In the genomic region with DNA sequence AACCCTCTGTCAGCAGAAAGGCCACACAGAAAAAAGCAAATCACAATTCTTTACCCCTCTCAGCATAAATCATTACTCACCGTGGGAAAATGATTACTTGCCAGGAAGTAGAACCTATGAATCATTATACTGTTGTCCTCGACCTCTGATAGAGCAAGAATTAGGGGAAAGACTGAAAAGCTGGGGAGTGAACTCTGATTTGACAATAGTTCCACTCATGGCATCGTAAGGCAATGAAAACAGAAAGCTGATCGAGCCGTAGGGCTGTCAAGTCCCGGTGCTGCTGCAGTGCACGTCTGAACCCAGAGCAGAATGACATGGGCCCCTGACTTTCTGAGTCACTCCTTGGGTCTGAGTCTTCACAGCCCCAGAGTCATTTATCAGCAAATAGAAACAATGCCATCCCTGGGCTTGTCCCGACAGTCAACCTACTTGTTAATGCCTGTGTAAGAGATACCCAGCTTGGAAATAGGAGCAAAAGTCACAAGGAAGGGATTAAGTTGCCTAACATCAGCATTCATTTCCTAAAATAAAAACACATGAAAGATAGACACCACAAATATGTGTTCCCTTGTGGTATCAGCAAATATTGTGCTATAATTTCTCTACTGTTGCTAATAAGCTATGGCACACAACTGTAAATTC, we compare ENCODE assay signal across 8 cellular contexts.
DNase-seq lines count a peak whose midpoint lies in the region; ATAC-seq and TF ChIP-seq lines count a peak whose summit lies in the region.

No MANE protein-coding gene starts in this region.

- H3K4me1 Mint-ChIP-seq in CD8-positive, alpha-beta memory T cell: peaks cover 22 to 35% (median 34%) of the 10 kb centered on the region in 3 donors

- no peaks in the 10 kb centered on the region for H3K36me3 ChIP-seq in CD8-positive, alpha-beta memory T cell (ENCODE audit: insufficient read depth, low read length)

- no peaks in the 10 kb centered on the region for H3K4me1 ChIP-seq in CD8-positive, alpha-beta memory T cell (ENCODE audit: insufficient read depth, low read length)

- TF ChIP-seq CTCF in fibroblast of villous mesenchyme (IDR thresholded peaks at IDR 0.05; ENCODE audit: insufficient read depth, low read depth, low read length): no peak

- H3K9me3 Mint-ChIP-seq in CD8-positive, alpha-beta memory T cell: no peaks in the 10 kb centered on the region

- peak overlapping the region in 5 of 8 donors; percentile 39 to 82 (median 67) for H3K27ac Mint-ChIP-seq in CD8-positive, alpha-beta memory T cell

- H3K27ac ChIP-seq in CD8-positive, alpha-beta memory T cell (ENCODE audit: low read depth, low read length): no peak overlapping the region

- no peaks in the 10 kb centered on the region for H3K36me3 Mint-ChIP-seq in CD8-positive, alpha-beta memory T cell

- H3K27me3 Mint-ChIP-seq in CD8-positive, alpha-beta memory T cell: peaks cover 0 to 2% of the 10 kb centered on the region in 2 donors

- CTCF ChIA-PET in CD8-positive, alpha-beta memory T cell (lab: Charles Lee): no interaction called here

- no peaks in the 10 kb centered on the region for H3K27me3 ChIP-seq in CD8-positive, alpha-beta memory T cell (ENCODE audit: insufficient read depth, low read length, poor library complexity, severe bottlenecking)

- peak; percentile 40 for ATAC-seq in GM19463 (IDR thresholded peaks at IDR 0.05; ENCODE audit: unreplicated experiment)
- peak; percentile 25 for ATAC-seq in HG03469 (IDR thresholded peaks at IDR 0.05; ENCODE audit: unreplicated experiment)

- POLR2A ChIA-PET in CD8-positive, alpha-beta memory T cell (lab: Charles Lee): no interaction called here

- DNase-seq in CD8-positive, alpha-beta memory T cell: no peak
- DNase-seq in activated CD4-positive, alpha-beta T cell treated with anti-CD3 and anti-CD28 coated beads for 4 hours: peak; percentile 4 to 19
- peak; percentile 84 for DNase-seq in fibroblast of villous mesenchyme (ENCODE audit: low read depth)
- DNase-seq in renal cortical epithelial cell (ENCODE audit: low read depth): peak; percentile 97
- DNase-seq in NCI-H2081 treated with DMSO at 0.1 percent for 48 hours (lab: John Stamatoyannopoulos, UW): no peak
- no peak for DNase-seq in retina

- no peak overlapping the region for H3K4me3 ChIP-seq in CD8-positive, alpha-beta memory T cell (ENCODE audit: low read length)
- H3K4me3 ChIP-seq in fibroblast of villous mesenchyme (ENCODE audit: low read depth, low read length): no peak overlapping the region

- H3K4me3 Mint-ChIP-seq in CD8-positive, alpha-beta memory T cell: peak overlapping the region in 6 of 7 donors; percentile 56 to 71 (median 66)

- H3K9me3 ChIP-seq in CD8-positive, alpha-beta memory T cell (ENCODE audit: low read length): no peaks in the 10 kb centered on the region

Comparison
In these comparisons a context has a peak if more than half of its experiments do, and no peak if none do; other contexts are left out.
1. DNase-seq: peak in activated CD4-positive, alpha-beta T cell treated with anti-CD3 and anti-CD28 coated beads for 4 hours (2 of 2), fibroblast of villous mesenchyme (single experiment) and renal cortical epithelial cell (single experiment); none in CD8-positive, alpha-beta memory T cell (0 of 5), NCI-H2081 treated with DMSO at 0.1 percent for 48 hours (single experiment) and retina (single experiment).